ENCODE assay signal across 15 cellular contexts in the genomic region with DNA sequence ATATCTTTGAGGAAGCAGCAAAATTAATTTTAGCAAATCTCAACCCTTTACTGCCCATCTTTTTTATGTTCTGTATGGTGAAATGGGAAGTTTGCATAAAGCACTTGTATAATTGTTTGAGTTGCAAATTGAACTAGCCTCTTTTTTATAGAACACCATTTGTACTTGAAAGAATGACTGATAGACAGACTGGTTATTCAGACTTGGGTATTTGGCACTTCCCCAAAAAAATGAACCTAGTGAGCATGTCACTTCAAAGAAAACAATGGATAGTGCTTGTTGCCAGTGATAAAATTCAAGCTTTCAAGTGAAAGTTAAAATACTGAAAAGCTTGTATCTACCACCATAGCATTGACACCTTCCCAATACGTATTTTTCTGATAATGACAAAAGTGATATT.
DNase-seq lines count a peak whose midpoint lies in the region; ATAC-seq and TF ChIP-seq lines count a peak whose summit lies in the region.
"Had no signal": no experiment of that assay in that cellular context is flagged by ENCODE, and none has a peak within 500 bp of the region (broad histone marks: within the 10 kb centered on the region; RNA-seq: fewer than 3 reads in every experiment).

No MANE protein-coding gene starts in this region.

- no peak for ATAC-seq in HG02642 (IDR thresholded peaks at IDR 0.05; ENCODE audit: poor library complexity, unreplicated experiment)

- no peak for TF ChIP-seq CTCF in fibroblast of pulmonary artery (IDR thresholded peaks at IDR 0.05; ENCODE audit: low read length, missing control alignments)

- no peak overlapping the region for H3K4me3 ChIP-seq in fibroblast of pulmonary artery (replicated peaks; ENCODE audit: low read depth, low read length)
- H3K4me3 ChIP-seq: SJCRH30 had no signal

- peak; percentile 6 for DNase-seq in NCI-H2029 (lab: John Stamatoyannopoulos, UW)
- no peak for DNase-seq in NCI-H2029 treated with DMSO at 0.1 percent for 48 hours (lab: John Stamatoyannopoulos, UW)
- DNase-seq in NOMO-1 treated with DMSO at 0.1 percent for 48 hours (lab: John Stamatoyannopoulos, UW; ENCODE audit: unreplicated experiment): peak; percentile 51
- DNase-seq in fibroblast of pulmonary artery (ENCODE audit: low read depth): peak; percentile 14
- peak; percentile 57 for DNase-seq in superior temporal gyrus (ENCODE audit: extremely low spot score)
- no peak for DNase-seq in NCI-H524 (lab: John Stamatoyannopoulos, UW)
- DNase-seq in activated T-cell treated with anti-CD3 and anti-CD28 coated beads for 4 hours: no peak
- DNase-seq: Caco-2, HCEC 1CT, NCI-H1417, NCI-H2081, NCI-H226, NCI-H774, SJCRH30 had no signal

Comparison
In these comparisons a context has a peak if more than half of its experiments do, and no peak if none do; other contexts are left out.
1. DNase-seq: peak in NCI-H2029 (single experiment), NOMO-1 treated with DMSO at 0.1 percent for 48 hours (single experiment), fibroblast of pulmonary artery (single experiment) and superior temporal gyrus (single experiment); none in NCI-H2029 treated with DMSO at 0.1 percent for 48 hours (single experiment), NCI-H524 (0 of 2) and activated T-cell treated with anti-CD3 and anti-CD28 coated beads for 4 hours (single experiment).